In the genomic region with DNA sequence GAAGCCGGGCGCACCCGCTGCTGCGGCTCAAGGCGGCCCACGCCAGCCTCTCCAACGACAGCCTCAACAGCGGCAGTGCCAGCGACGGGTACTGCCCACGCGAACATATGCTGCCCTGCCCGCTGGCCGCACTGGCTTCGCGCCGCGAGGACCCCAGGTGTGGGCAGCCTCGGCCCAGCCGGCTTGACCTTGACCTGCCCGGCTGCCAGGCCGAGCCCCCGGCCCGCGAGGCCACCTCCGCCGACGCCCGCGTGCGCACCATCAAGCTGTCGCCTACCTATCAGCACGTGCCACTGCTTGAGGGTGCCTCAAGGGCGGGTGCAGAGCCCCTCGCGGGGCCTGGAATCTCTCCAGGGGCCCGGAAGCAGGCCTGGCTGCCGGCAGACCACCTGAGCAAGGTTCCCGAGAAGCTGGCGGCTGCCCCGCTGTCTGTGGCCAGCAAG, we compare ENCODE assay signal across 20 cellular contexts. TPM values are rescaled to one million over a fixed set of nuclear protein-coding genes. Genes with fewer than 3 reads are reported as not detected.
DNase-seq lines count a peak whose midpoint lies in the region; ATAC-seq, FAIRE-seq and TF ChIP-seq lines count a peak whose summit lies in the region.
"Had no signal": no experiment of that assay in that cellular context is flagged by ENCODE, and none has a peak within 500 bp of the region (broad histone marks: within the 10 kb centered on the region; RNA-seq: fewer than 3 reads in every experiment).

No MANE protein-coding gene starts in this region.

- TF ChIP-seq CTCF in WTC11 (IDR thresholded peaks at IDR 0.05) (no peak), keratinocyte (optimal IDR thresholded peaks at IDR 0.05 in 1 of 3, IDR thresholded peaks at IDR 0.05 in 1 of 3, conservative IDR thresholded peaks at IDR 0.05 in 1 of 3; ENCODE audit: extremely low read depth in 1 of 3, insufficient read depth in 2 of 3, low read length in 3 of 3) (no peak), suprapubic skin (IDR thresholded peaks at IDR 0.05) (no peak), Calu3 (IDR thresholded peaks at IDR 0.05; ENCODE audit: unreplicated experiment) (no peak), gastrocnemius medialis (IDR thresholded peaks at IDR 0.05 in 4 of 5, conservative IDR thresholded peaks at IDR 0.05 in 1 of 5) (no peak)

- H3K27ac ChIP-seq in keratinocyte (ENCODE audit: control insufficient read depth, insufficient read depth, low read length) (no peak overlapping the region), suprapubic skin (no peak overlapping the region), gastrocnemius medialis (no peak overlapping the region)
- H3K27ac ChIP-seq: heart right ventricle, thoracic aorta, vagina had no signal

- H3K9me3 ChIP-seq in keratinocyte (ENCODE audit: control insufficient read depth, low read depth, low read length) (no peaks in the 10 kb centered on the region), suprapubic skin (no peaks in the 10 kb centered on the region), gastrocnemius medialis (no peaks in the 10 kb centered on the region)
- H3K9me3 ChIP-seq: heart right ventricle, MG63, thoracic aorta, vagina had no signal

- POLR2A ChIA-PET in WTC11 (lab: Charles Lee), result interaction anchor here (1.0 to 1.7 kb wide), 2 partner anchors 11 to 14 kb away, joined by 4 to 10 read pairs; no protein-coding TSS in a partner anchor

- no peak overlapping the region for H3K9ac ChIP-seq in keratinocyte (ENCODE audit: control insufficient read depth, extremely low read depth, insufficient read depth, low read length)

- H3K36me3 ChIP-seq in keratinocyte (ENCODE audit: control insufficient read depth in 2 of 2, extremely low read depth in 1 of 2, insufficient read depth in 2 of 2, low read length in 2 of 2) (no peaks in the 10 kb centered on the region), suprapubic skin (peaks cover 3% of the 10 kb centered on the region), gastrocnemius medialis (no peaks in the 10 kb centered on the region)
- H3K36me3 ChIP-seq: MG63, vagina had no signal

- no peak for FAIRE-seq in keratinocyte (lab: Jason Lieb, UNC)
- FAIRE-seq: H54, RCC 7860 had no signal

- peaks cover 13% of the 10 kb centered on the region for H3K27me3 Mint-ChIP-seq in activated T-cell treated with anti-CD3 and anti-CD28 coated beads, Interleukin-2, amount 50 U/mL, for 24 hours
- peaks cover 66% of the 10 kb centered on the region for H3K27me3 Mint-ChIP-seq in WTC11 (ENCODE audit: low read depth)
- no peaks in the 10 kb centered on the region for H3K27me3 Mint-ChIP-seq in Calu3 (ENCODE audit: unreplicated experiment)

- H4K20me1 ChIP-seq in keratinocyte (ENCODE audit: control insufficient read depth, extremely low read depth, insufficient read depth, low read length), result peaks cover 4% of the 10 kb centered on the region

- no peaks in the 10 kb centered on the region for H3K9me1 ChIP-seq in keratinocyte (ENCODE audit: control insufficient read depth, extremely low read depth, insufficient read depth, low read length)

- no peak overlapping the region for H3K4me3 Mint-ChIP-seq in activated T-cell treated with anti-CD3 and anti-CD28 coated beads, Interleukin-2, amount 50 U/mL, for 24 hours
- H3K4me3 Mint-ChIP-seq in WTC11, result no peak overlapping the region
- no peak overlapping the region for H3K4me3 Mint-ChIP-seq in Calu3 (ENCODE audit: low read depth, unreplicated experiment)
- H3K4me3 Mint-ChIP-seq: activated T-cell treated with anti-CD3 and anti-CD28 coated beads, Interleukin-2, amount 50 U/mL, for 4 hours had no signal

- H3K27me3 ChIP-seq in keratinocyte (ENCODE audit: control insufficient read depth, extremely low read depth, insufficient read depth, low read length) (peaks cover 50% of the 10 kb centered on the region), suprapubic skin (peaks cover 62% of the 10 kb centered on the region), gastrocnemius medialis (peaks cover 52 to 60% (median 52%) of the 10 kb centered on the region in 3 donors)
- H3K27me3 ChIP-seq: MG63, vagina had no signal

- no peak overlapping the region for H3K4me3 ChIP-seq in keratinocyte (ENCODE audit: control insufficient read depth in 2 of 3, extremely low read depth in 1 of 3, insufficient read depth in 2 of 3, low read depth in 1 of 3, low read length in 3 of 3)
- H3K4me3 ChIP-seq in suprapubic skin, result peak overlapping the region; percentile 19
- no peak overlapping the region for H3K4me3 ChIP-seq in gastrocnemius medialis
- H3K4me3 ChIP-seq: MG63, thoracic aorta, vagina had no signal

- TF ChIP-seq EP300 in suprapubic skin (IDR thresholded peaks at IDR 0.05), result no peak

- peak; percentile 29 for DNase-seq in activated T-cell treated with anti-CD3 and anti-CD28 coated beads, Interleukin-2, amount 50 U/mL, for 24 hours
- DNase-seq in activated T-cell treated with anti-CD3 and anti-CD28 coated beads for 4 hours (no peak), WTC11 (ENCODE audit: low spot score) (peak; percentile 14), keratinocyte (ENCODE audit: low read depth, low spot score) (no peak), suprapubic skin (ENCODE audit: low spot score in 2 of 2) (no peak), Calu3 (no peak), gastrocnemius medialis (no peak), dedifferentiated amniotic fluid mesenchymal stem cell (ENCODE audit: extremely low spot score) (no peak)
- DNase-seq: activated CD4-positive, alpha-beta T cell treated with anti-CD3 and anti-CD28 coated beads for 1 hour; activated CD8-positive, alpha-beta memory T cell treated with anti-CD3 and anti-CD28 coated beads for 24 hours; activated T-cell treated with anti-CD3 and anti-CD28 coated beads, Interleukin-2, amount 50 U/mL, for 4 hours; AML-193; MG63; NCI-H2029 treated with DMSO at 0.1 percent for 48 hours; nucleus accumbens had no signal

- H3K27ac Mint-ChIP-seq in activated T-cell treated with anti-CD3 and anti-CD28 coated beads, Interleukin-2, amount 50 U/mL, for 24 hours, result no peak overlapping the region
- H3K27ac Mint-ChIP-seq in WTC11 (no peak overlapping the region), Calu3 (ENCODE audit: unreplicated experiment) (no peak overlapping the region)

- H2AFZ ChIP-seq in keratinocyte (ENCODE audit: control insufficient read depth, low read length), result no peak overlapping the region

- dilution Hi-C loops in keratinocyte (cut with MboI; ENCODE audit: extremely low pct_ligation_motif_present, low sequenced_read_pairs), result no loop called here

- ATAC-seq in WTC11 (no peak), gastrocnemius medialis (no peak)

- CTCF ChIA-PET in WTC11 (lab: Charles Lee), result interaction anchor here (0.6 to 5.0 kb wide), 18 partner anchors 9 to 360 kb away, joined by 3 to 76 read pairs (median 6); a partner anchor contains a TSS
- CTCF ChIA-PET in Calu3 (lab: Charles Lee), result interaction anchor here (0.5 to 1.1 kb wide), 3 partner anchors 13 to 197 kb away, joined by 3 to 6 read pairs (median 3); no protein-coding TSS in a partner anchor

- intact Hi-C loops in Calu3 (cut with micrococcal nuclease; ENCODE audit: unreplicated experiment) (no loop called here), gastrocnemius medialis (cut with DNase I; ENCODE audit: low total_unique reads) (no loop called here)

- in situ Hi-C loops in gastrocnemius medialis (cut with MboI; ENCODE audit: low sequenced_read_pairs in 4 of 4), result no loop called here

- peaks cover 6% of the 10 kb centered on the region for H3K4me1 Mint-ChIP-seq in activated T-cell treated with anti-CD3 and anti-CD28 coated beads, Interleukin-2, amount 50 U/mL, for 24 hours (ENCODE audit: low read depth)
- H3K4me1 Mint-ChIP-seq in WTC11 (peaks cover 2% of the 10 kb centered on the region; the same call in 1 of the 2 replicates), Calu3 (ENCODE audit: low read depth, unreplicated experiment) (no peaks in the 10 kb centered on the region)

- no peaks in the 10 kb centered on the region for H3K9me3 Mint-ChIP-seq in activated T-cell treated with anti-CD3 and anti-CD28 coated beads, Interleukin-2, amount 50 U/mL, for 24 hours
- H3K9me3 Mint-ChIP-seq in WTC11, result no peaks in the 10 kb centered on the region
- no peaks in the 10 kb centered on the region for H3K9me3 Mint-ChIP-seq in Calu3 (ENCODE audit: low read depth, unreplicated experiment)
- H3K9me3 Mint-ChIP-seq: activated T-cell treated with anti-CD3 and anti-CD28 coated beads, Interleukin-2, amount 50 U/mL, for 4 hours had no signal

- H3K36me3 Mint-ChIP-seq in activated T-cell treated with anti-CD3 and anti-CD28 coated beads, Interleukin-2, amount 50 U/mL, for 24 hours (ENCODE audit: low read depth), result no peaks in the 10 kb centered on the region
- no peaks in the 10 kb centered on the region for H3K36me3 Mint-ChIP-seq in WTC11
- peaks cover 8% of the 10 kb centered on the region for H3K36me3 Mint-ChIP-seq in Calu3 (ENCODE audit: insufficient read depth, unreplicated experiment)

- H3K4me2 ChIP-seq in keratinocyte (ENCODE audit: control insufficient read depth, extremely low read depth, insufficient read depth, low read depth, low read length), result peak overlapping the region; percentile 41

- TF ChIP-seq POLR2A in suprapubic skin (IDR thresholded peaks at IDR 0.05), result no peak
- no peak for TF ChIP-seq POLR2A in gastrocnemius medialis (IDR thresholded peaks at IDR 0.05)

- 50% methylated on average over 10 of the region's 41 CpGs for WGBS in suprapubic skin

- H3K79me2 ChIP-seq in keratinocyte (ENCODE audit: control insufficient read depth, insufficient read depth, low read length), result no peaks in the 10 kb centered on the region

- peaks cover 14% of the 10 kb centered on the region for H3K4me1 ChIP-seq in keratinocyte (ENCODE audit: control insufficient read depth, extremely low read depth, insufficient read depth, low read length)
- peaks cover 61% of the 10 kb centered on the region for H3K4me1 ChIP-seq in suprapubic skin
- peaks cover 11 to 27% of the 10 kb centered on the region in 2 donors for H3K4me1 ChIP-seq in gastrocnemius medialis

- BruUV-seq in Calu3 (replicated peaks; lab: Mats Ljungman, UMichigan), result no TSS peak

RNA-seq across cellular contexts. Expression of a gene that starts 13.0 kb away (rescaled TPM):
- 56.5 to 65.7 TPM (median 60.4 TPM) in 3 replicates for total RNA-seq in WTC11 (2021)
- 11.2 to 24.9 TPM (median 13.8 TPM) in 3 replicates for polyA plus RNA-seq in keratinocyte
- 5.0 TPM for polyA plus RNA-seq in keratinocyte (2011; ENCODE audit: low read depth)
- 12.9 and 35.3 TPM in 2 replicates for polyA plus RNA-seq in keratinocyte (2011; cell fraction: cytosol; rRNA removed)
- polyA plus RNA-seq in keratinocyte (2011; cell fraction: nucleus; rRNA removed), result 16.8 and 23.9 TPM in 2 replicates
- polyA plus RNA-seq in keratinocyte (2012; ENCODE audit: low replicate concordance), result 17.7 and 18.7 TPM in 2 replicates
- 6.2 to 16.8 TPM (median 10.1 TPM) in 3 replicates for polyA minus RNA-seq in keratinocyte
- polyA minus RNA-seq in keratinocyte (2011; cell fraction: cytosol; rRNA and poly(A)+ RNA removed), result 30.5 TPM
- polyA minus RNA-seq in keratinocyte (2011; cell fraction: nucleus; rRNA and poly(A)+ RNA removed), result 13.4 and 14.5 TPM in 2 replicates
- total RNA-seq in suprapubic skin, result 10 to 100 TPM; 25.1 to 41.2 (median 36.4) TPM
- total RNA-seq in Calu3 (2022), result 33.7 and 33.8 TPM in 2 replicates
- 10 to 100 TPM; 18.7 to 25.7 (median 19.9) TPM for total RNA-seq in gastrocnemius medialis

RNA-seq across cellular contexts. Expression of a gene that starts 16.1 kb away (rescaled TPM):
- total RNA-seq in WTC11 (2021) (1.0 to 1.4 TPM (median 1.1 TPM) in 3 replicates), suprapubic skin (under 1 TPM in 3 of 4 donors, not detected in 1; 0.08 to 0.30 (median 0.26) TPM), Calu3 (2022) (0.12 and 0.44 TPM in 2 replicates), gastrocnemius medialis (under 1 TPM in 1 of 4 donors, not detected in 3; 0.04 TPM)
- 0.01 to 0.05 TPM (median 0.01 TPM) in 3 replicates for polyA plus RNA-seq in keratinocyte
- not detected for polyA plus RNA-seq in keratinocyte (2011; ENCODE audit: low read depth)
- polyA plus RNA-seq in keratinocyte (2011; cell fraction: cytosol; rRNA removed), result 0.01 and 0.03 TPM in 2 replicates
- polyA plus RNA-seq in keratinocyte (2011; cell fraction: nucleus; rRNA removed), result 0.08 and 0.11 TPM in 2 replicates
- 0.16 and 0.20 TPM in 2 replicates for polyA plus RNA-seq in keratinocyte (2012; ENCODE audit: low replicate concordance)
- 0.03 to 0.13 TPM in 2 of 3 replicates, not detected in the other for polyA minus RNA-seq in keratinocyte
- not detected for polyA minus RNA-seq in keratinocyte (2011; cell fraction: cytosol; rRNA and poly(A)+ RNA removed)
- polyA minus RNA-seq in keratinocyte (2011; cell fraction: nucleus; rRNA and poly(A)+ RNA removed), result 0.21 and 0.54 TPM in 2 replicates

RNA-seq across cellular contexts. Expression of a gene that starts 24.1 kb away (rescaled TPM):
- total RNA-seq in WTC11 (2021), result 18.6 to 22.4 TPM (median 21.5 TPM) in 3 replicates
- polyA plus RNA-seq in keratinocyte, result 0.25 to 1.2 TPM (median 0.27 TPM) in 3 replicates
- 0.36 TPM for polyA plus RNA-seq in keratinocyte (2011; ENCODE audit: low read depth)
- polyA plus RNA-seq in keratinocyte (2011; cell fraction: cytosol; rRNA removed), result 0.12 and 0.35 TPM in 2 replicates
- polyA plus RNA-seq in keratinocyte (2011; cell fraction: nucleus; rRNA removed), result 4.0 and 6.0 TPM in 2 replicates
- 0.71 and 0.93 TPM in 2 replicates for polyA plus RNA-seq in keratinocyte (2012; ENCODE audit: low replicate concordance)
- polyA minus RNA-seq in keratinocyte, result 0.22 to 0.92 TPM in 2 of 3 replicates, not detected in the other
- polyA minus RNA-seq in keratinocyte (2011; cell fraction: cytosol; rRNA and poly(A)+ RNA removed), result not detected
- 0.53 and 1.7 TPM in 2 replicates for polyA minus RNA-seq in keratinocyte (2011; cell fraction: nucleus; rRNA and poly(A)+ RNA removed)
- total RNA-seq in suprapubic skin, result 1 to 10 TPM; 1.4 to 6.6 (median 3.8) TPM
- total RNA-seq in Calu3 (2022), result 4.5 and 5.5 TPM in 2 replicates
- total RNA-seq in gastrocnemius medialis, result under 1 TPM; 0.12 to 0.60 (median 0.37) TPM

RNA-seq across cellular contexts. Expression of a gene that starts 24.9 kb away (rescaled TPM):
- total RNA-seq in WTC11 (2021) (17.0 to 19.5 TPM (median 19.1 TPM) in 3 replicates), suprapubic skin (10 to 100 TPM in 1 of 4 donors, 1 to 10 TPM in 3; 3.2 to 11.8 (median 8.1) TPM), Calu3 (2022) (13.9 and 16.2 TPM in 2 replicates), gastrocnemius medialis (1 to 10 TPM; 1.1 to 2.3 (median 1.5) TPM)
- polyA plus RNA-seq in keratinocyte, result 1.2 to 1.3 TPM (median 1.2 TPM) in 3 replicates
- polyA plus RNA-seq in keratinocyte (2011; ENCODE audit: low read depth), result 1.8 TPM
- polyA plus RNA-seq in keratinocyte (2011; cell fraction: cytosol; rRNA removed), result 1.4 and 3.0 TPM in 2 replicates
- 1.1 and 1.5 TPM in 2 replicates for polyA plus RNA-seq in keratinocyte (2011; cell fraction: nucleus; rRNA removed)
- 2.0 and 3.1 TPM in 2 replicates for polyA plus RNA-seq in keratinocyte (2012; ENCODE audit: low replicate concordance)
- polyA minus RNA-seq in keratinocyte, result 0.80 to 5.9 TPM (median 2.5 TPM) in 3 replicates
- 4.4 TPM for polyA minus RNA-seq in keratinocyte (2011; cell fraction: cytosol; rRNA and poly(A)+ RNA removed)
- polyA minus RNA-seq in keratinocyte (2011; cell fraction: nucleus; rRNA and poly(A)+ RNA removed), result 1.2 and 1.4 TPM in 2 replicates

RNA-seq across cellular contexts. Expression of a gene that starts 27.8 kb away (rescaled TPM):
- total RNA-seq in WTC11 (2021) (1,932 to 2,169 TPM (median 2,158 TPM) in 3 replicates), suprapubic skin (1,000 to 10,000 TPM; 1,802 to 3,909 (median 2,793) TPM), Calu3 (2022) (628 and 642 TPM in 2 replicates), gastrocnemius medialis (1,000 to 10,000 TPM; 2,323 to 3,835 (median 2,607) TPM)
- 795 to 1,391 TPM (median 803 TPM) in 3 replicates for polyA plus RNA-seq in keratinocyte
- polyA plus RNA-seq in keratinocyte (2011; ENCODE audit: low read depth), result 362 TPM
- 749 and 1,693 TPM in 2 replicates for polyA plus RNA-seq in keratinocyte (2011; cell fraction: cytosol; rRNA removed)
- polyA plus RNA-seq in keratinocyte (2011; cell fraction: nucleus; rRNA removed), result 422 and 446 TPM in 2 replicates
- 1,800 and 1,869 TPM in 2 replicates for polyA plus RNA-seq in keratinocyte (2012; ENCODE audit: low replicate concordance)
- 373 to 635 TPM (median 449 TPM) in 3 replicates for polyA minus RNA-seq in keratinocyte
- polyA minus RNA-seq in keratinocyte (2011; cell fraction: cytosol; rRNA and poly(A)+ RNA removed), result 1,642 TPM
- 171 and 204 TPM in 2 replicates for polyA minus RNA-seq in keratinocyte (2011; cell fraction: nucleus; rRNA and poly(A)+ RNA removed)

Comparison
In these comparisons a context has a peak if more than half of its experiments do, and no peak if none do; other contexts are left out.
1. DNase-seq: peak in activated T-cell treated with anti-CD3 and anti-CD28 coated beads, Interleukin-2, amount 50 U/mL, for 24 hours (single experiment) and WTC11 (single experiment); none in activated T-cell treated with anti-CD3 and anti-CD28 coated beads for 4 hours (single experiment), keratinocyte (single experiment), suprapubic skin (0 of 2), Calu3 (single experiment), gastrocnemius medialis (0 of 2) and dedifferentiated amniotic fluid mesenchymal stem cell (single experiment).